8 cellular contexts compared by ENCODE assay signal in genomic region chr16:77951788-77952187, GRCh38.
DNase-seq lines count a peak whose midpoint lies in the region; ATAC-seq and TF ChIP-seq lines count a peak whose summit lies in the region.

No MANE protein-coding gene starts in this region.

- H3K9me3 ChIP-seq in testis, result no peaks in the 10 kb centered on the region
- H3K9me3 ChIP-seq in mesenchymal stem cell (ENCODE audit: control insufficient read depth, low read length), result no peaks in the 10 kb centered on the region

- DNase-seq in KBM-7, result peak; percentile 25
- peak; percentile 32 for DNase-seq in SHP77 treated with DMSO at 0.1 percent for 48 hours (lab: John Stamatoyannopoulos, UW)
- DNase-seq in left lobe of liver (ENCODE audit: low spot score), result no peak
- no peak for DNase-seq in testis
- no peak for DNase-seq in posterior cingulate gyrus
- no peak for DNase-seq in mesenchymal stem cell

- no peak overlapping the region for H3K14ac ChIP-seq in mesenchymal stem cell (ENCODE audit: low read length in 2 of 2)

- H3K27ac ChIP-seq in testis (no peak overlapping the region), mesenchymal stem cell (ENCODE audit: low read length, poor library complexity, severe bottlenecking) (no peak overlapping the region)

- H3K9ac ChIP-seq in mesenchymal stem cell (ENCODE audit: low read length), result no peak overlapping the region

- no peak overlapping the region for H3K4ac ChIP-seq in mesenchymal stem cell (ENCODE audit: low read depth in 1 of 2, low read length in 2 of 2)

- H3K4me3 ChIP-seq in testis (no peak overlapping the region), mesenchymal stem cell (ENCODE audit: insufficient read depth in 1 of 2, low read depth in 1 of 2, low read length in 2 of 2) (no peak overlapping the region)

- no peak overlapping the region for H3K18ac ChIP-seq in mesenchymal stem cell (ENCODE audit: low read depth in 1 of 2, low read length in 2 of 2)

- H3K4me1 ChIP-seq in testis, result no peaks in the 10 kb centered on the region
- no peaks in the 10 kb centered on the region for H3K4me1 ChIP-seq in mesenchymal stem cell (ENCODE audit: control insufficient read depth, insufficient read depth, low read depth, low read length)

- no peak overlapping the region for H3K4me2 ChIP-seq in mesenchymal stem cell (ENCODE audit: low read length, poor library complexity, severe bottlenecking)

- no peak overlapping the region for H4K91ac ChIP-seq in mesenchymal stem cell (ENCODE audit: low read length)

- H2BK15ac ChIP-seq in mesenchymal stem cell (ENCODE audit: low read depth, poor library complexity, severe bottlenecking), result no peak overlapping the region

- no peak overlapping the region for H2AFZ ChIP-seq in mesenchymal stem cell (ENCODE audit: low read depth, low read length)

- in situ Hi-C loops in KBM-7 (cut with MboI; ENCODE audit: low pct_unique_long_range_greater_than_20kb, low sequenced_read_pairs), result no loop called here

- no peak overlapping the region for H2AK5ac ChIP-seq in mesenchymal stem cell (ENCODE audit: low read length, severe bottlenecking)

- intact Hi-C loops in testis (cut with DNase I; ENCODE audit: low total_unique reads) (no loop called here), posterior cingulate gyrus (cut with DNase I) (no loop called here)

- no peak overlapping the region for H3K23ac ChIP-seq in mesenchymal stem cell (ENCODE audit: low read length in 2 of 2)

- H3K36me3 ChIP-seq in testis (ENCODE audit: low read depth, missing control alignments), result no peaks in the 10 kb centered on the region
- no peaks in the 10 kb centered on the region for H3K36me3 ChIP-seq in mesenchymal stem cell (ENCODE audit: control insufficient read depth in 1 of 2, insufficient read depth in 2 of 2, low read depth in 1 of 2, low read length in 2 of 2)

- no peak for TF ChIP-seq POLR2A in testis (IDR thresholded peaks at IDR 0.05)

- no peak overlapping the region for H4K8ac ChIP-seq in mesenchymal stem cell (ENCODE audit: low read length)

- H2BK12ac ChIP-seq in mesenchymal stem cell (ENCODE audit: low read length in 2 of 2), result no peak overlapping the region

- TF ChIP-seq CTCF in GM12872 (IDR thresholded peaks at IDR 0.05; ENCODE audit: insufficient read depth, low read depth, low read length) (peak; percentile 48), testis (IDR thresholded peaks at IDR 0.05) (no peak)

- H2BK5ac ChIP-seq in mesenchymal stem cell (ENCODE audit: low read depth, low read length, poor library complexity, severe bottlenecking), result no peak overlapping the region

- no peaks in the 10 kb centered on the region for H3K79me1 ChIP-seq in mesenchymal stem cell (replicated peaks; ENCODE audit: low read length, poor library complexity, severe bottlenecking)

- ATAC-seq in left lobe of liver (peak; percentile 82), GM21723 (IDR thresholded peaks at IDR 0.05; ENCODE audit: unreplicated experiment) (no peak)

- H2BK120ac ChIP-seq in mesenchymal stem cell (ENCODE audit: low read depth, low read length), result no peak overlapping the region

- 37 to 40% methylated on average over 2 of the region's 2 CpGs for WGBS in testis, 2 donors
- 42% methylated on average over 2 of the region's 2 CpGs for WGBS in mesenchymal stem cell

- H3K27me3 ChIP-seq in testis (no peaks in the 10 kb centered on the region), mesenchymal stem cell (ENCODE audit: control insufficient read depth in 1 of 2, insufficient read depth in 1 of 2, low read length in 2 of 2) (no peaks in the 10 kb centered on the region)

Comparison
In these comparisons a context has a peak if more than half of its experiments do, and no peak if none do; other contexts are left out.
1. DNase-seq: peak in KBM-7 (single experiment) and SHP77 treated with DMSO at 0.1 percent for 48 hours (single experiment); none in left lobe of liver (single experiment), testis (single experiment), posterior cingulate gyrus (0 of 10) and mesenchymal stem cell (single experiment).